ENCODE assay signal across 2 cellular contexts in genomic region chr3:53261712-53262111, GRCh38.
TF ChIP-seq lines count a peak whose summit lies in the region.

No MANE protein-coding gene starts in this region.

TF ChIP-seq in HCT116, 20 proteins besides CTCF, POLR2A, EP300 and RAD21 (continued from another document):
- TF ChIP-seq REST (IDR thresholded peaks at IDR 0.05; ENCODE audit: low read depth) (no peak), YY1 (IDR thresholded peaks at IDR 0.05; ENCODE audit: extremely low read depth, insufficient replicate concordance, low read depth, low read length) (no peak), ZFX (IDR thresholded peaks at IDR 0.05) (no peak), ELF1 (IDR thresholded peaks at IDR 0.05; ENCODE audit: borderline replicate concordance, low read depth) (no peak), JUND (IDR thresholded peaks at IDR 0.05) (no peak), MAX (IDR thresholded peaks at IDR 0.05) (no peak), POLR2AphosphoS5 (IDR thresholded peaks at IDR 0.05; ENCODE audit: low read depth, low read length) (no peak), CEBPB (IDR thresholded peaks at IDR 0.05; ENCODE audit: low read depth) (no peak), EZH2phosphoT487 (IDR thresholded peaks at IDR 0.05; ENCODE audit: borderline replicate concordance) (no peak), SRF (IDR thresholded peaks at IDR 0.05; ENCODE audit: low read depth) (no peak), ZBTB33 (IDR thresholded peaks at IDR 0.05; ENCODE audit: extremely low read depth, insufficient replicate concordance, low read length) (no peak), ATF3 (IDR thresholded peaks at IDR 0.05) (no peak), SP1 (IDR thresholded peaks at IDR 0.05; ENCODE audit: low read depth) (no peak), EGR1 (IDR thresholded peaks at IDR 0.05; ENCODE audit: low read depth) (no peak), FOSL1 (IDR thresholded peaks at IDR 0.05; ENCODE audit: low read depth) (no peak), ZNF274 (IDR thresholded peaks at IDR 0.05; ENCODE audit: low read depth, low read length) (no peak)

TF ChIP-seq in SK-N-SH treated with all-trans-retinoic acid at 6 μM for 48 hours, 23 proteins besides CTCF, POLR2A, EP300 and RAD21 (continued from another document):
- TF ChIP-seq, protein P1, sequence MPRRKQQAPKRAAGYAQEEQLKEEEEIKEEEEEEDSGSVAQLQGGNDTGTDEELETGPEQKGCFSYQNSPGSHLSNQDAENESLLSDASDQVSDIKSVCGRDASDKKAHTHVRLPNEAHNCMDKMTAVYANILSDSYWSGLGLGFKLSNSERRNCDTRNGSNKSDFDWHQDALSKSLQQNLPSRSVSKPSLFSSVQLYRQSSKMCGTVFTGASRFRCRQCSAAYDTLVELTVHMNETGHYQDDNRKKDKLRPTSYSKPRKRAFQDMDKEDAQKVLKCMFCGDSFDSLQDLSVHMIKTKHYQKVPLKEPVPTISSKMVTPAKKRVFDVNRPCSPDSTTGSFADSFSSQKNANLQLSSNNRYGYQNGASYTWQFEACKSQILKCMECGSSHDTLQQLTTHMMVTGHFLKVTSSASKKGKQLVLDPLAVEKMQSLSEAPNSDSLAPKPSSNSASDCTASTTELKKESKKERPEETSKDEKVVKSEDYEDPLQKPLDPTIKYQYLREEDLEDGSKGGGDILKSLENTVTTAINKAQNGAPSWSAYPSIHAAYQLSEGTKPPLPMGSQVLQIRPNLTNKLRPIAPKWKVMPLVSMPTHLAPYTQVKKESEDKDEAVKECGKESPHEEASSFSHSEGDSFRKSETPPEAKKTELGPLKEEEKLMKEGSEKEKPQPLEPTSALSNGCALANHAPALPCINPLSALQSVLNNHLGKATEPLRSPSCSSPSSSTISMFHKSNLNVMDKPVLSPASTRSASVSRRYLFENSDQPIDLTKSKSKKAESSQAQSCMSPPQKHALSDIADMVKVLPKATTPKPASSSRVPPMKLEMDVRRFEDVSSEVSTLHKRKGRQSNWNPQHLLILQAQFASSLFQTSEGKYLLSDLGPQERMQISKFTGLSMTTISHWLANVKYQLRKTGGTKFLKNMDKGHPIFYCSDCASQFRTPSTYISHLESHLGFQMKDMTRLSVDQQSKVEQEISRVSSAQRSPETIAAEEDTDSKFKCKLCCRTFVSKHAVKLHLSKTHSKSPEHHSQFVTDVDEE (CRISPR knock-in tag; IDR thresholded peaks at IDR 0.05), result no peak
- TF ChIP-seq ZFP3 (CRISPR knock-in tag; IDR thresholded peaks at IDR 0.05), result no peak
